21 cellular contexts compared by ENCODE assay signal in the genomic region with DNA sequence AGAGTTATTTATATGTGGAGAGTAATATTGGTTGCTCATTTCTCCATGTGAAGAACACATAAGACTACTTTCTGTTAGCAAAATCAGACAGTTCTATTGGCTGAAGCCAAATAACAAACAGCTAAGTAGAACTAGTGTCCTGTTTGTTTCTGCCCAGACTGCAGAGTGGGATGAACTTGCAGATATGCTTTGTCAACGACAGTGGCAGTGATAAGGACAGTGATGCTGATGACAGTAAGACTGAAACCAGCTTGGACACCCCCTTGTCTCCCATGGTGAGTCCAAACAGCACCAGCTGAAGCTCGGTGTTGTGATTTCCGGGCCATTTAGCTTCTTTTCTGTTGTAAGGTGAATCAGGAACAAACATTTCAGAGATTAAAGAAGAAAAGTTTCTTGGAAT. TPM values are rescaled to one million over a fixed set of nuclear protein-coding genes. Genes with fewer than 3 reads are reported as not detected.
A peak's percentile ranks its signal among the peaks of the same experiment; 100 is the strongest.
DNase-seq lines count a peak whose midpoint lies in the region; ATAC-seq, FAIRE-seq and TF ChIP-seq lines count a peak whose summit lies in the region.
"Had no signal": no experiment of that assay in that cellular context is flagged by ENCODE, and none has a peak within 500 bp of the region (broad histone marks: within the 10 kb centered on the region; RNA-seq: fewer than 3 reads in every experiment).

No MANE protein-coding gene starts in this region.

- TF ChIP-seq CTCF in heart left ventricle (IDR thresholded peaks at IDR 0.05) (no peak), right atrium auricular region (IDR thresholded peaks at IDR 0.05) (no peak), D721Med (IDR thresholded peaks at IDR 0.05; ENCODE audit: insufficient read depth, missing control alignments) (no peak)

- 47 to 60% (median 51%) methylated on average over 3 of the region's 3 CpGs for WGBS in heart left ventricle, 4 donors

- intact Hi-C loops in heart left ventricle (cut with DNase I) = loop anchor here in 7 of 10 donors (2.0 to 10.0 kb wide), 9 partner anchors 49 to 121 kb away; partner anchors contain the start of genes SCHIP1 (in 2 of the 7) and IL12A (in 1 of the 7)

- no peak for FAIRE-seq in D721Med (lab: Jason Lieb, UNC)

- DNase-seq in heart left ventricle (no peak), right atrium auricular region (ENCODE audit: low spot score) (no peak), D721Med (ENCODE audit: insufficient read length, low spot score) (no peak)
- DNase-seq in activated naive CD4-positive, alpha-beta T cell treated with Interleukin-2 at 50 U/mL for 16 hours = no peak
- DNase-seq: 8988T; activated naive CD4-positive, alpha-beta T cell treated with anti-CD3 and anti-CD28 coated beads for 36 hours; C1 segment of cervical spinal cord; dermis blood vessel endothelial cell; DMS53; NCI-H1417 treated with DMSO at 0.1 percent for 48 hours; NCI-H2227 treated with DMSO at 0.1 percent for 48 hours; SHP77 treated with DMSO at 0.1 percent for 48 hours; sigmoid colon had no signal

- H3K27me3 ChIP-seq in heart left ventricle = no peaks in the 10 kb centered on the region
- H3K27me3 ChIP-seq in right atrium auricular region = no peaks in the 10 kb centered on the region
- H3K27me3 ChIP-seq: neural progenitor cell, sigmoid colon had no signal

- H3K4me1 ChIP-seq in heart left ventricle (peaks cover 7 to 78% (median 59%) of the 10 kb centered on the region in 12 donors), right atrium auricular region (peaks cover 0 to 56% of the 10 kb centered on the region in 2 donors)

- TF ChIP-seq POLR2A in heart left ventricle (IDR thresholded peaks at IDR 0.05) = no peak

- ATAC-seq in heart left ventricle (no peak), HG02642 (IDR thresholded peaks at IDR 0.05; ENCODE audit: poor library complexity, unreplicated experiment) (peak; percentile 62), HG03520 (IDR thresholded peaks at IDR 0.05; ENCODE audit: unreplicated experiment) (peak; percentile 73), HG03139 (IDR thresholded peaks at IDR 0.05; ENCODE audit: unreplicated experiment) (no peak)
- ATAC-seq: activated CD4-positive, CD25-positive, alpha-beta regulatory T cell treated with anti-CD3 and anti-CD28 coated beads, Interleukin-2, amount 50 U/mL, for 24 hours; esophagus mucosa had no signal

- H3K4me3 ChIP-seq in heart left ventricle (no peak overlapping the region), right atrium auricular region (no peak overlapping the region)
- H3K4me3 ChIP-seq: neural progenitor cell, sigmoid colon, thoracic aorta had no signal

- H3K36me3 ChIP-seq in heart left ventricle (peaks cover 0 to 43% (median 6%) of the 10 kb centered on the region in 9 donors), right atrium auricular region (peaks cover 31% of the 10 kb centered on the region)
- H3K36me3 ChIP-seq: neural progenitor cell had no signal

- H3K9me3 ChIP-seq in heart left ventricle = no peaks in the 10 kb centered on the region
- H3K9me3 ChIP-seq in right atrium auricular region = no peaks in the 10 kb centered on the region
- H3K9me3 ChIP-seq: sigmoid colon, thoracic aorta had no signal

- H3K27ac ChIP-seq in heart left ventricle (peak overlapping the region in 7 of 12 donors; percentile 4 to 49 (median 33)), right atrium auricular region (peak overlapping the region in 1 of 2 donors; percentile 31), temporal lobe (ENCODE audit: low read depth, low read length) (peak overlapping the region; percentile 70)
- H3K27ac ChIP-seq: neural progenitor cell, thoracic aorta had no signal

RNA-seq across cellular contexts. Expression of gene SCHIP1, which starts 46.4 kb away (rescaled TPM):
- total RNA-seq in heart left ventricle (100 to 1,000 TPM in 1 of 9 donors, 10 to 100 TPM in 8; 38.8 to 137 (median 49.9) TPM), right atrium auricular region (10 to 100 TPM; 88.7 to 96.5 TPM), temporal lobe (34.7 TPM)
- 100 to 1,000 TPM in 1 of 2 donors, 10 to 100 TPM in 1; 23.8 to 100 TPM for polyA plus RNA-seq in heart left ventricle
- total RNA-seq: activated naive CD4-positive, alpha-beta T cell treated with anti-CD3 and anti-CD28 coated beads for 36 hours had no signal

Comparison
In these comparisons a context has a peak if more than half of its experiments do, and no peak if none do; other contexts are left out.
1. ATAC-seq: peak in HG02642 (single experiment) and HG03520 (single experiment); none in heart left ventricle (0 of 4) and HG03139 (single experiment).